Comparison of ENCODE assay signal across 18 cellular contexts in genomic region chr11:95768521-95768920, GRCh38.
"Had no signal": no experiment of that assay in that cellular context is flagged by ENCODE, and none has a peak within 500 bp of the region (broad histone marks: within the 10 kb centered on the region; RNA-seq: fewer than 3 reads in every experiment).

No MANE protein-coding gene starts in this region.

- H3K9me3 Mint-ChIP-seq: activated B cell treated with CpG ODN at 0.5 μM for 24 hours; activated CD8-positive, alpha-beta T cell treated with anti-CD3 and anti-CD28 coated beads for 36 hours; natural killer cell treated with Interleukin-12 subunit alpha and Interleukin-12 subunit beta and Interleukin-15 and Interleukin-18, amount 100 ng/mL, for 72 hours; stimulated activated memory B cell treated with anti-CD40 and anti-IgM and Interleukin-4, amounts not matched to agents 10 μg/mL and 1 μg/mL and 100 μg/mL, for 72 hours had no signal

- H3K4me3 Mint-ChIP-seq: activated B cell treated with CpG ODN at 0.5 μM for 24 hours; activated CD8-positive, alpha-beta T cell treated with anti-CD3 and anti-CD28 coated beads for 36 hours; natural killer cell treated with Interleukin-12 subunit alpha and Interleukin-12 subunit beta and Interleukin-15 and Interleukin-18, amount 100 ng/mL, for 72 hours; stimulated activated memory B cell treated with anti-CD40 and anti-IgM and Interleukin-4, amounts not matched to agents 10 μg/mL and 1 μg/mL and 100 μg/mL, for 72 hours had no signal

- H3K27ac Mint-ChIP-seq: activated B cell treated with CpG ODN at 0.5 μM for 24 hours; activated CD8-positive, alpha-beta T cell treated with anti-CD3 and anti-CD28 coated beads for 36 hours; natural killer cell treated with Interleukin-12 subunit alpha and Interleukin-12 subunit beta and Interleukin-15 and Interleukin-18, amount 100 ng/mL, for 72 hours; stimulated activated memory B cell treated with anti-CD40 and anti-IgM and Interleukin-4, amounts not matched to agents 10 μg/mL and 1 μg/mL and 100 μg/mL, for 72 hours had no signal

- H3K27me3 Mint-ChIP-seq: activated B cell treated with CpG ODN at 0.5 μM for 24 hours; activated CD8-positive, alpha-beta T cell treated with anti-CD3 and anti-CD28 coated beads for 36 hours; natural killer cell treated with Interleukin-12 subunit alpha and Interleukin-12 subunit beta and Interleukin-15 and Interleukin-18, amount 100 ng/mL, for 72 hours; stimulated activated memory B cell treated with anti-CD40 and anti-IgM and Interleukin-4, amounts not matched to agents 10 μg/mL and 1 μg/mL and 100 μg/mL, for 72 hours had no signal

- ATAC-seq: activated CD8-positive, alpha-beta T cell treated with anti-CD3 and anti-CD28 coated beads for 36 hours; natural killer cell treated with Interleukin-12 subunit alpha and Interleukin-12 subunit beta and Interleukin-15 and Interleukin-18, amount 100 ng/mL, for 72 hours; stimulated activated memory B cell treated with anti-CD40 and anti-IgM and Interleukin-4, amounts not matched to agents 10 μg/mL and 1 μg/mL and 100 μg/mL, for 72 hours had no signal

- DNase-seq: activated B cell treated with CpG ODN at 0.5 μM for 24 hours; activated CD4-positive, alpha-beta T cell treated with anti-CD3 and anti-CD28 coated beads for 4 hours; activated CD8-positive, alpha-beta T cell treated with anti-CD3 and anti-CD28 coated beads for 36 hours; activated effector memory CD4-positive, alpha-beta T cell treated with Interleukin-2 at 50 U/mL for 16 hours; activated naive CD4-positive, alpha-beta T cell treated with anti-CD3 and anti-CD28 coated beads, Interleukin-2, amount 50 U/mL, for 16 hours; activated T-cell treated with anti-CD3 and anti-CD28 coated beads, Interleukin-2, amount 50 U/mL, for 48 hours; amniotic stem cell; dermis blood vessel endothelial cell; effector memory CD4-positive, alpha-beta T cell; esophagus squamous epithelium; left cardiac atrium; mesenchymal stem cell; stimulated activated CD4-positive, alpha-beta T cell treated with anti-CD3 and anti-CD28 coated beads, Interleukin-4, amount 100 ng/mL, for 4 hours; T-helper 1 cell; T-helper 9 cell had no signal

- H3K4me3 ChIP-seq: cardiac muscle cell, esophagus squamous epithelium had no signal
